8 cellular contexts compared by ENCODE assay signal in the genomic region with DNA sequence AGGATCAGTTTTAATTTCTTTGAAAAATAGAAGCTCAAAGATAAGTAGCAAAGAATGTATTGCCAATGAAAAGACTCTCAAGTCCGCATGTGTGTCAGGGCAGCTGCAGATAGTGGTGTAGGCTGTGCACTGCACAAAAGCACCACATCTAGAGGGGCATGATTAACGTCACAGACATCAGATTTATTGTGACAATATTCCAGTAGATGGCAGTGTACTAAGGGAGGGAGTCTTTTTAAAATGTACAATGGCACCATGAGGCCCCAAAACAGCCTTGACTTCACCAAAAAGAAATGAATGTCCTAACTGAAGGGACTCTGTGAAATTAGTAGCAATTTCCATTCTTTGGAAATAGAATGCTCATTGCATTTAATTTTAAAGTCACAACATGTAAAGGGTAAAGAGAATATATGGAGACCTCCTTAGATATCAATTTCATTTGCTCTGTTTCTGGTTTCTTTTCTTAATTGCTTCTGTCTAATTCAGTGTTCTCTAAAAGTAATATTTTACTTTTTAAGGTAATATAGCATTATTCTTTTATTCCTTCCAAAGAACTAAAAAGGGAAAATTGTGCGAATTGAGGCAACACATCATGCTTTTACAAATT.
DNase-seq lines count a peak whose midpoint lies in the region; ATAC-seq and TF ChIP-seq lines count a peak whose summit lies in the region.

No MANE protein-coding gene starts in this region.

- no peak overlapping the region for H3K4me2 ChIP-seq in DND-41 (ENCODE audit: insufficient read depth, low read length)

- H3K4me3 ChIP-seq in DND-41 (ENCODE audit: low read depth in 1 of 2, low read length in 2 of 2) (no peak overlapping the region), fibroblast of pulmonary artery (replicated peaks; ENCODE audit: low read depth, low read length) (no peak overlapping the region)

- H2AFZ ChIP-seq in DND-41 (ENCODE audit: low read depth, low read length) = no peak overlapping the region

- DNase-seq in DND-41 (no peak), KBM-7 (peak; percentile 69), fibroblast of pulmonary artery (ENCODE audit: low read depth) (peak; percentile 70), putamen (ENCODE audit: low spot score) (peak; percentile 54), iPS-NIHi7 (ENCODE audit: extremely low spot score) (no peak)

- no peaks in the 10 kb centered on the region for H3K36me3 ChIP-seq in DND-41 (ENCODE audit: insufficient read depth, low read length)

- no peaks in the 10 kb centered on the region for H3K27me3 ChIP-seq in DND-41 (ENCODE audit: insufficient read depth, low read length, poor library complexity)

- H3K4me1 ChIP-seq in DND-41 (ENCODE audit: insufficient read depth, low read length) = peaks cover 4% of the 10 kb centered on the region; the same call in 1 of the 2 replicates

- in situ Hi-C loops in KBM-7 (cut with MboI; ENCODE audit: low pct_unique_long_range_greater_than_20kb, low sequenced_read_pairs) = no loop called here

- no peaks in the 10 kb centered on the region for H3K79me2 ChIP-seq in DND-41 (ENCODE audit: insufficient read depth, low read length)

- ATAC-seq in DND-41 (ENCODE audit: insufficient read depth, low read depth) (peak; percentile 78), GM21717 (IDR thresholded peaks at IDR 0.05; ENCODE audit: unreplicated experiment) (peak; percentile 93), SK-N-SH treated with all-trans-retinoic acid at 6 μM for 48 hours (peak; percentile 94)

- no peak overlapping the region for H3K9ac ChIP-seq in DND-41 (ENCODE audit: low read depth, low read length)

- TF ChIP-seq CTCF in 22Rv1 (IDR thresholded peaks at IDR 0.05) (peak; percentile 79), DND-41 (IDR thresholded peaks at IDR 0.05; ENCODE audit: borderline replicate concordance, extremely low read depth, low read length, poor library complexity, severe bottlenecking) (peak; percentile 58), fibroblast of pulmonary artery (IDR thresholded peaks at IDR 0.05; ENCODE audit: low read length, missing control alignments) (peak; percentile 52)

- H3K27ac ChIP-seq in 22Rv1 = no peak overlapping the region
- no peak overlapping the region for H3K27ac ChIP-seq in DND-41 (ENCODE audit: low read length)

- no peaks in the 10 kb centered on the region for H4K20me1 ChIP-seq in DND-41 (ENCODE audit: insufficient read depth, low read length)

- no peaks in the 10 kb centered on the region for H3K9me3 ChIP-seq in DND-41 (ENCODE audit: insufficient read depth, low read length, severe bottlenecking)

TF ChIP-seq in SK-N-SH treated with all-trans-retinoic acid at 6 μM for 48 hours, 23 proteins besides CTCF, POLR2A, EP300 and RAD21:
- TF ChIP-seq ZFP30 (CRISPR knock-in tag; IDR thresholded peaks at IDR 0.05) = no peak
- no peak for TF ChIP-seq TCF4 (CRISPR knock-in tag; IDR thresholded peaks at IDR 0.05; ENCODE audit: borderline replicate concordance)
- TF ChIP-seq, protein P1, sequence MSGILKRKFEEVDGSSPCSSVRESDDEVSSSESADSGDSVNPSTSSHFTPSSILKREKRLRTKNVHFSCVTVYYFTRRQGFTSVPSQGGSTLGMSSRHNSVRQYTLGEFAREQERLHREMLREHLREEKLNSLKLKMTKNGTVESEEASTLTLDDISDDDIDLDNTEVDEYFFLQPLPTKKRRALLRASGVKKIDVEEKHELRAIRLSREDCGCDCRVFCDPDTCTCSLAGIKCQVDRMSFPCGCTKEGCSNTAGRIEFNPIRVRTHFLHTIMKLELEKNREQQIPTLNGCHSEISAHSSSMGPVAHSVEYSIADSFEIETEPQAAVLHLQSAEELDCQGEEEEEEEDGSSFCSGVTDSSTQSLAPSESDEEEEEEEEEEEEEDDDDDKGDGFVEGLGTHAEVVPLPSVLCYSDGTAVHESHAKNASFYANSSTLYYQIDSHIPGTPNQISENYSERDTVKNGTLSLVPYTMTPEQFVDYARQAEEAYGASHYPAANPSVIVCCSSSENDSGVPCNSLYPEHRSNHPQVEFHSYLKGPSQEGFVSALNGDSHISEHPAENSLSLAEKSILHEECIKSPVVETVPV (CRISPR knock-in tag; IDR thresholded peaks at IDR 0.05) = no peak
- TF ChIP-seq, protein P2, sequence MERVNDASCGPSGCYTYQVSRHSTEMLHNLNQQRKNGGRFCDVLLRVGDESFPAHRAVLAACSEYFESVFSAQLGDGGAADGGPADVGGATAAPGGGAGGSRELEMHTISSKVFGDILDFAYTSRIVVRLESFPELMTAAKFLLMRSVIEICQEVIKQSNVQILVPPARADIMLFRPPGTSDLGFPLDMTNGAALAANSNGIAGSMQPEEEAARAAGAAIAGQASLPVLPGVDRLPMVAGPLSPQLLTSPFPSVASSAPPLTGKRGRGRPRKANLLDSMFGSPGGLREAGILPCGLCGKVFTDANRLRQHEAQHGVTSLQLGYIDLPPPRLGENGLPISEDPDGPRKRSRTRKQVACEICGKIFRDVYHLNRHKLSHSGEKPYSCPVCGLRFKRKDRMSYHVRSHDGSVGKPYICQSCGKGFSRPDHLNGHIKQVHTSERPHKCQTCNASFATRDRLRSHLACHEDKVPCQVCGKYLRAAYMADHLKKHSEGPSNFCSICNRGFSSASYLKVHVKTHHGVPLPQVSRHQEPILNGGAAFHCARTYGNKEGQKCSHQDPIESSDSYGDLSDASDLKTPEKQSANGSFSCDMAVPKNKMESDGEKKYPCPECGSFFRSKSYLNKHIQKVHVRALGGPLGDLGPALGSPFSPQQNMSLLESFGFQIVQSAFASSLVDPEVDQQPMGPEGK (CRISPR knock-in tag; IDR thresholded peaks at IDR 0.05; ENCODE audit: borderline replicate concordance) = no peak
- TF ChIP-seq SNAI2 (CRISPR knock-in tag; IDR thresholded peaks at IDR 0.05) = no peak
- TF ChIP-seq ESRRG (CRISPR knock-in tag; IDR thresholded peaks at IDR 0.05) = no peak
- TF ChIP-seq OSR1 (CRISPR knock-in tag; IDR thresholded peaks at IDR 0.05) = no peak
- TF ChIP-seq ZNF8 (CRISPR knock-in tag; IDR thresholded peaks at IDR 0.05) = no peak
- TF ChIP-seq CSDC2 (CRISPR knock-in tag; IDR thresholded peaks at IDR 0.05) = no peak
- no peak for TF ChIP-seq BACH2 (CRISPR knock-in tag; IDR thresholded peaks at IDR 0.05; ENCODE audit: borderline replicate concordance)
- TF ChIP-seq TOX (CRISPR knock-in tag; IDR thresholded peaks at IDR 0.05; ENCODE audit: borderline replicate concordance) = no peak
- TF ChIP-seq PPARA (CRISPR knock-in tag; IDR thresholded peaks at IDR 0.05; ENCODE audit: borderline replicate concordance) = no peak
TF ChIP-seq in SK-N-SH treated with all-trans-retinoic acid at 6 μM for 48 hours: peak in this region for 0.

Comparison
In these comparisons a context has a peak if more than half of its experiments do, and no peak if none do; other contexts are left out.
1. DNase-seq: peak in KBM-7 (single experiment), fibroblast of pulmonary artery (single experiment) and putamen (single experiment); none in DND-41 (single experiment) and iPS-NIHi7 (single experiment).
2. Peak in every context shown above with its lines, with median percentiles within 50 percentile points of each other: CTCF ChIP-seq and ATAC-seq.